In the genomic region with DNA sequence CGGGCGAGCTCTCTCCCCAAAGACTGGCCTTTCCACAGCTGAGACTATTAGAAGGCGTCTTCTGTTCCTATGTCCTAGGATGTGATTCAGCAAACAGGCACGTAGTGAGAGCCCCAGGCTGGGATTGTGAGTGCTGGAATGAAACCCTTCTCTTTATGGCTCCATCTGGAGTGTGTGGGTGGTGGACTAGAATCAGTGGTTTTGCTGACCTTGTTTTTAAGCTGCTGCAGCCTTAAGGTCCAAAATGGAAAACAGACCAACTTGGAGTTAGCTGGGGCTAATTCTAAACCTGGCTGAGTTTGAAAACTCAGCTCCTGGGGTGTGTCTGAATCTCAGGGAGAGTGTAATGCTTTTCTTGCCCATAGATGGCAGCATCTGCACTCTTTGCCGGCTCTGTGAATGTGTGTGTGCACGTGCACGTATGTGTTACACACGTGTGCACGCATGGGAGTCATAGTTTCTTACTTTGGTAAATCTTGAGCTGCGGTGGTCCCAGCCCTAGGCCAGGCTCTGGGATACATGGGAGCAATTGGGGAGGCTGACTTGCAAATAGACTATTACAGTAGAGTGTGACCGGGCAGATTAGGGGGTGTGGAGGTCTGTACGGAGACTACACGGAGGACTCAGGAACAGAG, we compare ENCODE assay signal across 8 cellular contexts. TPM values are rescaled to one million over a fixed set of nuclear protein-coding genes. Genes with fewer than 3 reads are reported as not detected.
DNase-seq lines count a peak whose midpoint lies in the region; ATAC-seq and TF ChIP-seq lines count a peak whose summit lies in the region.

No MANE protein-coding gene starts in this region.

- peak; percentile 44 for ATAC-seq in HG03520 (IDR thresholded peaks at IDR 0.05; ENCODE audit: unreplicated experiment)
- no peak for ATAC-seq in HG03469 (IDR thresholded peaks at IDR 0.05; ENCODE audit: unreplicated experiment)

- DNase-seq in NCI-H2081 (lab: John Stamatoyannopoulos, UW), result peak; percentile 5 to 64
- DNase-seq in NCI-H2081 treated with DMSO at 0.1 percent for 48 hours (lab: John Stamatoyannopoulos, UW), result no peak
- peak; percentile 94 for DNase-seq in RWPE1 (ENCODE audit: low spot score)
- peak; percentile 94 for DNase-seq in MCF 10A (ENCODE audit: unreplicated experiment)
- DNase-seq in inferior parietal cortex (ENCODE audit: extremely low spot score), result peak; percentile 85

- H3K27ac Mint-ChIP-seq in MCF 10A (ENCODE audit: low read depth, unreplicated experiment), result peak overlapping the region; percentile 96

- no peaks in the 10 kb centered on the region for H3K27me3 ChIP-seq in skeletal muscle tissue (ENCODE audit: control insufficient read depth in 3 of 3, insufficient read depth in 3 of 3, low read length in 3 of 3)

- H3K9me3 Mint-ChIP-seq in MCF 10A (ENCODE audit: unreplicated experiment), result no peaks in the 10 kb centered on the region

- H3K36me3 Mint-ChIP-seq in MCF 10A (ENCODE audit: insufficient read depth, unreplicated experiment), result no peaks in the 10 kb centered on the region

- peak overlapping the region in 2 of 3 donors; percentile 19 to 63 for H3K9ac ChIP-seq in skeletal muscle tissue (ENCODE audit: low read depth in 1 of 3, low read length in 3 of 3)

- intact Hi-C loops in MCF 10A (cut with micrococcal nuclease), result loop anchor here (1.0 kb wide), 3 partner anchors 42 to 122 kb away; no protein-coding TSS in a partner anchor

- H3K27ac ChIP-seq in RWPE1, result peak overlapping the region; percentile 98
- H3K27ac ChIP-seq in skeletal muscle tissue (ENCODE audit: low read depth, low read length), result peak overlapping the region; percentile 73

- no peaks in the 10 kb centered on the region for H3K27me3 Mint-ChIP-seq in MCF 10A (ENCODE audit: insufficient read depth, unreplicated experiment)

- no peaks in the 10 kb centered on the region for H3K36me3 ChIP-seq in skeletal muscle tissue (ENCODE audit: control insufficient read depth in 3 of 3, insufficient read depth in 3 of 3, low read length in 3 of 3)

- H3K9me3 ChIP-seq in skeletal muscle tissue (ENCODE audit: control insufficient read depth in 3 of 3, low read length in 3 of 3), result no peaks in the 10 kb centered on the region

- BruUV-seq in MCF 10A (replicated peaks; lab: Mats Ljungman, UMichigan), result no TSS peak

- CTCF ChIA-PET in RWPE1 (lab: Yijun Ruan, JAX) (interaction anchor here (0.5 to 2.5 kb wide), 19 partner anchors 8 to 121 kb away, joined by 3 to 31 read pairs (median 4); partner anchors contain the start of gene GSN), MCF 10A (lab: Yijun Ruan, JAX) (interaction anchor here (0.6 to 3.8 kb wide), 52 partner anchors 9 to 746 kb away, joined by 3 to 67 read pairs (median 5); partner anchors contain the start of gene GSN)

- peaks cover 53 to 63% (median 55%) of the 10 kb centered on the region in 3 donors for H3K4me1 ChIP-seq in skeletal muscle tissue (ENCODE audit: control insufficient read depth in 3 of 3, insufficient read depth in 3 of 3, low read length in 3 of 3)

- peak overlapping the region in 1 of 3 donors; percentile 54 for H3K4me3 ChIP-seq in skeletal muscle tissue (ENCODE audit: low read length in 3 of 3)

- H3K4me3 Mint-ChIP-seq in MCF 10A (ENCODE audit: unreplicated experiment), result peak overlapping the region; percentile 65

- TF ChIP-seq CTCF in RWPE1 (conservative IDR thresholded peaks at IDR 0.05; ENCODE audit: low read depth), result peak; percentile 97
- peak; percentile 83 for TF ChIP-seq CTCF in MCF 10A (IDR thresholded peaks at IDR 0.05; ENCODE audit: unreplicated experiment)

- POLR2A ChIA-PET in RWPE1 (lab: Yijun Ruan, JAX; ENCODE audit: low non-redundant PET), result interaction anchor here (1.3 to 1.4 kb wide), 2 partner anchors 9 to 10 kb away, joined by 4 to 6 read pairs; no protein-coding TSS in a partner anchor
- POLR2A ChIA-PET in MCF 10A (lab: Yijun Ruan, JAX), result interaction anchor here (0.6 to 2.7 kb wide), 32 partner anchors 9 to 338 kb away, joined by 3 to 71 read pairs (median 6); partner anchors contain the start of genes GSN and RAB14

- H3K4me1 Mint-ChIP-seq in MCF 10A (ENCODE audit: insufficient read depth, unreplicated experiment), result peaks cover 62% of the 10 kb centered on the region

RNA-seq across cellular contexts. Expression of gene GSN, which starts 10.7 kb away (rescaled TPM):
- total RNA-seq in MCF 10A (2022) (21.9 and 24.9 TPM in 2 replicates), skeletal muscle tissue (342 TPM)

Comparison
In these comparisons a context has a peak if more than half of its experiments do, and no peak if none do; other contexts are left out.
1. RNA of gene GSN, which starts 10.7 kb away (total RNA-seq): 342 TPM in skeletal muscle tissue (single experiment); 21.9 to 24.9 TPM in MCF 10A; every median in the first group is over 10 times any median in the second.